24 cellular contexts compared by ENCODE assay signal in genomic region chr9:100191264-100191663, GRCh38.
DNase-seq lines count a peak whose midpoint lies in the region; FAIRE-seq and TF ChIP-seq lines count a peak whose summit lies in the region.
"Had no signal": no experiment of that assay in that cellular context is flagged by ENCODE, and none has a peak within 500 bp of the region (broad histone marks: within the 10 kb centered on the region; RNA-seq: fewer than 3 reads in every experiment).

No MANE protein-coding gene starts in this region.

- H3K4me3 Mint-ChIP-seq in endodermal cell, result no peak overlapping the region
- H3K4me3 Mint-ChIP-seq: CD14-positive monocyte; CD4-positive, alpha-beta memory T cell; CD8-positive, alpha-beta memory T cell had no signal

- TF ChIP-seq CTCF in endodermal cell (conservative IDR thresholded peaks at IDR 0.05) (no peak), esophagus squamous epithelium (IDR thresholded peaks at IDR 0.05) (no peak)

- no peak overlapping the region for H3K27ac ChIP-seq in endodermal cell (ENCODE audit: low read depth, low read length)
- no peak overlapping the region for H3K27ac ChIP-seq in esophagus squamous epithelium
- H3K27ac ChIP-seq: BLaER1 had no signal

- H3K9me3 ChIP-seq in endodermal cell (ENCODE audit: control insufficient read depth, low read length) (peaks cover 36% of the 10 kb centered on the region), esophagus squamous epithelium (peaks cover 0 to 37% (median 16%) of the 10 kb centered on the region in 3 donors)
- H3K9me3 ChIP-seq: BE2C had no signal

- TF ChIP-seq POLR2A in H54 (IDR thresholded peaks at IDR 0.05; ENCODE audit: low read depth, low read length) (no peak), esophagus squamous epithelium (IDR thresholded peaks at IDR 0.05) (no peak)

- no peaks in the 10 kb centered on the region for H3K27me3 ChIP-seq in endodermal cell (ENCODE audit: control insufficient read depth, insufficient read depth, low read length, poor library complexity, severe bottlenecking)
- no peaks in the 10 kb centered on the region for H3K27me3 ChIP-seq in esophagus squamous epithelium
- H3K27me3 ChIP-seq: BE2C, BLaER1 had no signal

- peaks cover 36% of the 10 kb centered on the region for H3K36me3 Mint-ChIP-seq in endodermal cell (ENCODE audit: low read depth)

- H3K4me1 Mint-ChIP-seq in endodermal cell, result peaks cover 4% of the 10 kb centered on the region
- H3K4me1 Mint-ChIP-seq: CD14-positive monocyte had no signal

- H3K27ac Mint-ChIP-seq in endodermal cell, result no peak overlapping the region
- H3K27ac Mint-ChIP-seq: CD4-positive, alpha-beta memory T cell; CD4-positive, CD25-positive, alpha-beta regulatory T cell; CD8-positive, alpha-beta memory T cell had no signal

- H3K9me3 Mint-ChIP-seq in endodermal cell, result peaks cover 32% of the 10 kb centered on the region

- H3K27me3 Mint-ChIP-seq in endodermal cell (ENCODE audit: insufficient read depth), result no peaks in the 10 kb centered on the region
- H3K27me3 Mint-ChIP-seq: CD4-positive, alpha-beta memory T cell; CD4-positive, CD25-positive, alpha-beta regulatory T cell had no signal

- no peak for DNase-seq in H54 (ENCODE audit: insufficient read length, low spot score)
- DNase-seq in endodermal cell, result no peak
- no peak for DNase-seq in esophagus squamous epithelium (lab: John Stamatoyannopoulos, UW)
- no peak for DNase-seq in A172 (ENCODE audit: low spot score)
- DNase-seq in H4 (ENCODE audit: low spot score), result no peak
- DNase-seq: 8988T; ACHN; BE2C; C1 segment of cervical spinal cord; CD4-positive, alpha-beta memory T cell; CD4-positive, CD25-positive, alpha-beta regulatory T cell; CD8-positive, alpha-beta memory T cell; COR-L47; DMS 273 treated with DMSO at 0.1 percent for 48 hours; DMS153; DMS79; DND-41; EL; GDM1 had no signal

- peaks cover 4% of the 10 kb centered on the region for H3K36me3 ChIP-seq in endodermal cell (ENCODE audit: control insufficient read depth, insufficient read depth, low read length)
- H3K36me3 ChIP-seq in esophagus squamous epithelium, result peaks cover 0 to 26% (median 0%) of the 10 kb centered on the region in 3 donors
- H3K36me3 ChIP-seq: BE2C had no signal

- H3K4me3 ChIP-seq in endodermal cell (ENCODE audit: low read length) (peak overlapping the region; percentile 33), esophagus squamous epithelium (no peak overlapping the region)
- H3K4me3 ChIP-seq: BLaER1, GM12878 had no signal

- FAIRE-seq in H54 (lab: Jason Lieb, UNC), result peak; percentile 48
- FAIRE-seq: GM12878, GM12892, GM18507 had no signal

- intact Hi-C loops in esophagus squamous epithelium (cut with DNase I), result no loop called here

- no peak overlapping the region for H3K9ac ChIP-seq in endodermal cell (ENCODE audit: extremely low read depth, low read length, poor library complexity, severe bottlenecking)
- H3K9ac ChIP-seq: BLaER1 had no signal

- H3K4me1 ChIP-seq in endodermal cell (ENCODE audit: control insufficient read depth, insufficient read depth, low read length), result peaks cover 2% of the 10 kb centered on the region
- H3K4me1 ChIP-seq in esophagus squamous epithelium, result no peaks in the 10 kb centered on the region
- H3K4me1 ChIP-seq: BE2C, BLaER1 had no signal
